ENCODE assay signal across 8 cellular contexts in genomic region chr2:73386894-73387636, GRCh38. TPM values are rescaled to one million over a fixed set of nuclear protein-coding genes. Genes with fewer than 3 reads are reported as not detected.
A peak's percentile ranks its signal among the peaks of the same experiment; 100 is the strongest.
DNase-seq lines count a peak whose midpoint lies in the region; ATAC-seq, FAIRE-seq and TF ChIP-seq lines count a peak whose summit lies in the region.

No MANE protein-coding gene starts in this region.

- H3K4me3 ChIP-seq in keratinocyte (ENCODE audit: control insufficient read depth in 2 of 3, extremely low read depth in 1 of 3, insufficient read depth in 2 of 3, low read depth in 1 of 3, low read length in 3 of 3) (peak overlapping the region; percentile 62 to 95 (median 88)), thymus (ENCODE audit: low read length) (peak overlapping the region; percentile 86)

- H3K27ac ChIP-seq in keratinocyte (ENCODE audit: control insufficient read depth, insufficient read depth, low read length) (no peak overlapping the region), thymus (ENCODE audit: low read depth) (no peak overlapping the region)

- peaks cover 3% of the 10 kb centered on the region for H3K27me3 Mint-ChIP-seq in activated CD4-positive, alpha-beta T cell treated with anti-CD3 and anti-CD28 coated beads, Interleukin-2, amount 10 ng/mL, durations not matched to agents 24 days and 14 days
- no peaks in the 10 kb centered on the region for H3K27me3 Mint-ChIP-seq in activated B cell treated with CpG ODN at 0.5 μM for 24 hours

- intact Hi-C loops in activated CD4-positive, alpha-beta T cell treated with anti-CD3 and anti-CD28 coated beads, Interleukin-2, amount 10 ng/mL, durations not matched to agents 24 days and 14 days (cut with micrococcal nuclease) = loop anchor here (1.0 to 5.0 kb wide), 4 partner anchors 175 to 1450 kb away; partner anchors contain the start of genes INO80B, SFXN5, SMYD5 and WBP1
- intact Hi-C loops in activated B cell treated with CpG ODN at 0.5 μM for 24 hours (cut with micrococcal nuclease) = loop anchor here (5.0 to 10.0 kb wide), 3 partner anchors 275 to 1570 kb away; partner anchors contain the start of genes EXOC6B, POLE4 and RAB11FIP5

- H3K27me3 ChIP-seq in keratinocyte (ENCODE audit: control insufficient read depth, extremely low read depth, insufficient read depth, low read length) (no peaks in the 10 kb centered on the region), thymus (ENCODE audit: control insufficient read depth, insufficient read depth) (peaks cover 2% of the 10 kb centered on the region)

- no peaks in the 10 kb centered on the region for H3K36me3 ChIP-seq in keratinocyte (ENCODE audit: control insufficient read depth in 2 of 2, extremely low read depth in 1 of 2, insufficient read depth in 2 of 2, low read length in 2 of 2)
- H3K36me3 ChIP-seq in thymus (ENCODE audit: control insufficient read depth, insufficient read depth) = no peaks in the 10 kb centered on the region

- H3K9me1 ChIP-seq in keratinocyte (ENCODE audit: control insufficient read depth, extremely low read depth, insufficient read depth, low read length) = no peaks in the 10 kb centered on the region

- peaks cover 8% of the 10 kb centered on the region for H3K36me3 Mint-ChIP-seq in activated CD4-positive, alpha-beta T cell treated with anti-CD3 and anti-CD28 coated beads, Interleukin-2, amount 10 ng/mL, durations not matched to agents 24 days and 14 days (ENCODE audit: low read depth)
- peaks cover 5% of the 10 kb centered on the region for H3K36me3 Mint-ChIP-seq in activated B cell treated with CpG ODN at 0.5 μM for 24 hours (ENCODE audit: low read depth)

- peaks cover 3% of the 10 kb centered on the region for H3K79me2 ChIP-seq in keratinocyte (ENCODE audit: control insufficient read depth, insufficient read depth, low read length)

- ATAC-seq in activated B cell treated with CpG ODN at 0.5 μM for 24 hours (ENCODE audit: low read depth) (no peak), HG03095 (IDR thresholded peaks at IDR 0.05; ENCODE audit: unreplicated experiment) (no peak), GM21619 (IDR thresholded peaks at IDR 0.05; ENCODE audit: unreplicated experiment) (no peak)

- no peaks in the 10 kb centered on the region for H3K9me3 Mint-ChIP-seq in activated CD4-positive, alpha-beta T cell treated with anti-CD3 and anti-CD28 coated beads, Interleukin-2, amount 10 ng/mL, durations not matched to agents 24 days and 14 days
- no peaks in the 10 kb centered on the region for H3K9me3 Mint-ChIP-seq in activated B cell treated with CpG ODN at 0.5 μM for 24 hours

- H3K4me2 ChIP-seq in keratinocyte (ENCODE audit: control insufficient read depth, extremely low read depth, insufficient read depth, low read depth, low read length) = peak overlapping the region; percentile 86

- WGBS in thymus = 50% methylated on average over 6 of the region's 6 CpGs

- CTCF ChIA-PET in activated B cell treated with CpG ODN at 0.5 μM for 24 hours (lab: Charles Lee) = interaction anchor here (1.8 kb wide), 1 partner anchor 154 kb away, joined by 4 read pairs; the partner anchor contains the start of genes CCT7 and PRADC1

- H3K4me1 ChIP-seq in keratinocyte (ENCODE audit: control insufficient read depth, extremely low read depth, insufficient read depth, low read length) (peaks cover 3% of the 10 kb centered on the region), thymus (ENCODE audit: control insufficient read depth, insufficient read depth, low read length) (peaks cover 15% of the 10 kb centered on the region)

- peak overlapping the region; percentile 92 for H3K4me3 Mint-ChIP-seq in activated CD4-positive, alpha-beta T cell treated with anti-CD3 and anti-CD28 coated beads, Interleukin-2, amount 10 ng/mL, durations not matched to agents 24 days and 14 days
- H3K4me3 Mint-ChIP-seq in activated B cell treated with CpG ODN at 0.5 μM for 24 hours = peak overlapping the region; percentile 90

- H3K9me3 ChIP-seq in keratinocyte (ENCODE audit: control insufficient read depth, low read depth, low read length) = no peaks in the 10 kb centered on the region
- no peaks in the 10 kb centered on the region for H3K9me3 ChIP-seq in thymus (ENCODE audit: control insufficient read depth)

- H3K27ac Mint-ChIP-seq in activated CD4-positive, alpha-beta T cell treated with anti-CD3 and anti-CD28 coated beads, Interleukin-2, amount 10 ng/mL, durations not matched to agents 24 days and 14 days = no peak overlapping the region
- H3K27ac Mint-ChIP-seq in activated B cell treated with CpG ODN at 0.5 μM for 24 hours = peak overlapping the region; percentile 64

- no peak for FAIRE-seq in keratinocyte (lab: Jason Lieb, UNC)

- TF ChIP-seq CTCF in activated B cell treated with CpG ODN at 0.5 μM for 24 hours (IDR thresholded peaks at IDR 0.05) = no peak
- no peak for TF ChIP-seq CTCF in keratinocyte (optimal IDR thresholded peaks at IDR 0.05 in 1 of 3, IDR thresholded peaks at IDR 0.05 in 1 of 3, conservative IDR thresholded peaks at IDR 0.05 in 1 of 3; ENCODE audit: extremely low read depth in 1 of 3, insufficient read depth in 2 of 3, low read length in 3 of 3)

- peak overlapping the region; percentile 88 for H3K9ac ChIP-seq in keratinocyte (ENCODE audit: control insufficient read depth, extremely low read depth, insufficient read depth, low read length)

- H4K20me1 ChIP-seq in keratinocyte (ENCODE audit: control insufficient read depth, extremely low read depth, insufficient read depth, low read length) = no peaks in the 10 kb centered on the region

- H2AFZ ChIP-seq in keratinocyte (ENCODE audit: control insufficient read depth, low read length) = peak overlapping the region; percentile 97

- no peak for DNase-seq in activated CD4-positive, alpha-beta T cell treated with anti-CD3 and anti-CD28 coated beads, Interleukin-2, amount 10 ng/mL, durations not matched to agents 24 days and 14 days
- DNase-seq in activated CD4-positive, alpha-beta T cell treated with anti-CD3 and anti-CD28 coated beads, Interleukin-2, amount 50 U/mL, for 4 hours = no peak
- DNase-seq in activated B cell treated with CpG ODN at 0.5 μM for 24 hours (no peak), keratinocyte (ENCODE audit: low read depth, low spot score) (no peak), HK-2 (ENCODE audit: unreplicated experiment) (no peak)

- dilution Hi-C loops in keratinocyte (cut with MboI; ENCODE audit: extremely low pct_ligation_motif_present, low sequenced_read_pairs) = no loop called here

- H3K4me1 Mint-ChIP-seq in activated CD4-positive, alpha-beta T cell treated with anti-CD3 and anti-CD28 coated beads, Interleukin-2, amount 10 ng/mL, durations not matched to agents 24 days and 14 days = peaks cover 25% of the 10 kb centered on the region
- H3K4me1 Mint-ChIP-seq in activated B cell treated with CpG ODN at 0.5 μM for 24 hours = peaks cover 19% of the 10 kb centered on the region

- POLR2A ChIA-PET in activated B cell treated with CpG ODN at 0.5 μM for 24 hours (lab: Charles Lee) = interaction anchor here (2.6 kb wide), 1 partner anchor 153 kb away, joined by 34 read pairs; the partner anchor contains the start of genes CCT7 and PRADC1

RNA-seq across cellular contexts. Expression of gene ALMS1, which starts 1.4 kb away (rescaled TPM):
- total RNA-seq in activated CD4-positive, alpha-beta T cell treated with anti-CD3 and anti-CD28 coated beads, Interleukin-2, amount 10 ng/mL, durations not matched to agents 24 days and 14 days = 19.6 and 21.9 TPM in 2 replicates
- total RNA-seq in activated B cell treated with CpG ODN at 0.5 μM for 24 hours = 17.8 and 20.1 TPM in 2 replicates
- polyA plus RNA-seq in keratinocyte = 4.4 to 6.5 TPM (median 4.6 TPM) in 3 replicates
- polyA plus RNA-seq in keratinocyte (2011; ENCODE audit: low read depth) = 1.9 TPM
- polyA plus RNA-seq in keratinocyte (2011; cell fraction: cytosol; rRNA removed) = 2.1 and 2.3 TPM in 2 replicates
- polyA plus RNA-seq in keratinocyte (2011; cell fraction: nucleus; rRNA removed) = 7.5 and 19.8 TPM in 2 replicates
- polyA plus RNA-seq in keratinocyte (2012; ENCODE audit: low replicate concordance) = 1.6 and 3.8 TPM in 2 replicates
- 4.5 to 15.5 TPM (median 13.1 TPM) in 3 replicates for polyA minus RNA-seq in keratinocyte
- polyA minus RNA-seq in keratinocyte (2011; cell fraction: cytosol; rRNA and poly(A)+ RNA removed) = 3.1 TPM
- polyA minus RNA-seq in keratinocyte (2011; cell fraction: nucleus; rRNA and poly(A)+ RNA removed) = 13.9 and 35.7 TPM in 2 replicates
- 8.4 TPM for polyA plus RNA-seq in thymus
